In genomic region chr15:64149424-64150235, GRCh38 we compare ENCODE assay signal across 9 cellular contexts. TPM values are rescaled to one million over a fixed set of nuclear protein-coding genes. Genes with fewer than 3 reads are reported as not detected.
DNase-seq lines count a peak whose midpoint lies in the region; ATAC-seq, FAIRE-seq and TF ChIP-seq lines count a peak whose summit lies in the region.
"Had no signal": no experiment of that assay in that cellular context is flagged by ENCODE, and none has a peak within 500 bp of the region (broad histone marks: within the 10 kb centered on the region; RNA-seq: fewer than 3 reads in every experiment).

No MANE protein-coding gene starts in this region.

- no peaks in the 10 kb centered on the region for H3K9me3 ChIP-seq in CD8-positive, alpha-beta memory T cell (ENCODE audit: low read length)

- 0 out of 2 replicates have a peak overlapping the region, but pooled peaks have one; percentile 1 for H2AFZ ChIP-seq in GM23338

- H3K4me3 Mint-ChIP-seq in CD8-positive, alpha-beta memory T cell, result peak overlapping the region in 5 of 7 donors; percentile 1 to 78 (median 54)
- H3K4me3 Mint-ChIP-seq in GM23338 (peak overlapping the region; percentile 3; the same call in 1 of the 3 replicates), memory B cell (peak overlapping the region; percentile 43)

- no peak for FAIRE-seq in H54 (lab: Jason Lieb, UNC)

- H3K27me3 ChIP-seq in CD8-positive, alpha-beta memory T cell (ENCODE audit: insufficient read depth, low read length, poor library complexity, severe bottlenecking), result peaks cover 14% of the 10 kb centered on the region
- peaks cover 18% of the 10 kb centered on the region for H3K27me3 ChIP-seq in GM23338 (ENCODE audit: insufficient read depth)

- H3F3A ChIP-seq in GM23338 (replicated peaks; ENCODE audit: low read depth), result peaks cover 10% of the 10 kb centered on the region

- TF ChIP-seq POLR2A in H54 (IDR thresholded peaks at IDR 0.05; ENCODE audit: low read depth, low read length), result no peak

- H3K9me3 Mint-ChIP-seq in CD8-positive, alpha-beta memory T cell, result no peaks in the 10 kb centered on the region
- H3K9me3 Mint-ChIP-seq in GM23338, result no peaks in the 10 kb centered on the region
- no peaks in the 10 kb centered on the region for H3K9me3 Mint-ChIP-seq in memory B cell

- no peak overlapping the region for H3K27ac ChIP-seq in CD8-positive, alpha-beta memory T cell (ENCODE audit: low read depth, low read length)
- H3K27ac ChIP-seq in GM23338 (ENCODE audit: low read depth), result no peak overlapping the region

- no peak for ATAC-seq in GM23338
- ATAC-seq in memory B cell (ENCODE audit: low read depth), result no peak
- no peak for ATAC-seq in HG02678 (IDR thresholded peaks at IDR 0.05; ENCODE audit: unreplicated experiment)

- peaks cover 0 to 18% (median 0%) of the 10 kb centered on the region in 3 donors for H3K36me3 Mint-ChIP-seq in CD8-positive, alpha-beta memory T cell
- H3K36me3 Mint-ChIP-seq in GM23338 (ENCODE audit: low read depth) (peaks cover 3% of the 10 kb centered on the region; the same call in 2 of the 3 replicates), memory B cell (peaks cover 4% of the 10 kb centered on the region)

- H3K4me2 ChIP-seq in GM23338, result no peak overlapping the region

- TF ChIP-seq CTCF in GM23338 (conservative IDR thresholded peaks at IDR 0.05; ENCODE audit: low read depth in 2 of 2), result peak; percentile 49 to 66

- peaks cover 8% of the 10 kb centered on the region for H3K36me3 ChIP-seq in CD8-positive, alpha-beta memory T cell (ENCODE audit: insufficient read depth, low read length)
- H3K36me3 ChIP-seq in GM23338 (ENCODE audit: insufficient read depth), result 0 out of 2 replicates have a peak, but pooled peaks cover 3% of the 10 kb centered on the region

- DNase-seq in CD8-positive, alpha-beta memory T cell, result no peak
- peak; percentile 75 for DNase-seq in GM23338 (ENCODE audit: low spot score)
- peak; percentile 33 for DNase-seq in UCSD-AML1 (lab: John Stamatoyannopoulos, UW; ENCODE audit: unreplicated experiment)
- DNase-seq in memory B cell (ENCODE audit: low spot score in 2 of 2), result no peak
- DNase-seq in cerebellum (ENCODE audit: low spot score), result no peak
- no peak for DNase-seq in H54 (ENCODE audit: insufficient read length, low spot score)
- no peak for DNase-seq in NCI-H1930 (lab: John Stamatoyannopoulos, UW)
- DNase-seq: stimulated activated CD4-positive, alpha-beta T cell treated with anti-CD3 and anti-CD28 coated beads, Interleukin-4, amount 100 ng/mL, for 4 hours had no signal

- no peaks in the 10 kb centered on the region for H3K79me2 ChIP-seq in GM23338 (replicated peaks; ENCODE audit: insufficient read depth)

- CTCF ChIA-PET in CD8-positive, alpha-beta memory T cell (lab: Charles Lee), result interaction anchor here (1.0 to 1.4 kb wide), 4 partner anchors 12 to 502 kb away, joined by 3 to 4 read pairs (median 3); partner anchors contain the start of gene DAPK2

- POLR2A ChIA-PET in CD8-positive, alpha-beta memory T cell (lab: Charles Lee), result interaction anchor here (0.7 kb wide), 1 partner anchor 545 kb away, joined by 3 read pairs; no protein-coding TSS in a partner anchor

- H3K27me3 Mint-ChIP-seq in CD8-positive, alpha-beta memory T cell, result peaks cover 7 to 12% of the 10 kb centered on the region in 2 donors
- peaks cover 22% of the 10 kb centered on the region for H3K27me3 Mint-ChIP-seq in GM23338 (ENCODE audit: insufficient read depth, low read depth, poor library complexity)
- H3K27me3 Mint-ChIP-seq in memory B cell, result no peaks in the 10 kb centered on the region

- H4K20me1 ChIP-seq in GM23338 (replicated peaks; ENCODE audit: insufficient read depth), result no peaks in the 10 kb centered on the region; the same call in 1 of the 2 replicates

- peaks cover 13% of the 10 kb centered on the region for H3K4me1 ChIP-seq in CD8-positive, alpha-beta memory T cell (ENCODE audit: insufficient read depth, low read length)
- H3K4me1 ChIP-seq in GM23338 (ENCODE audit: insufficient read depth), result peaks cover 13% of the 10 kb centered on the region

- no peak overlapping the region for H3K4me3 ChIP-seq in CD8-positive, alpha-beta memory T cell (ENCODE audit: low read length)
- H3K4me3 ChIP-seq in GM23338, result no peak overlapping the region

- peak overlapping the region in 1 of 8 donors; percentile 3 for H3K27ac Mint-ChIP-seq in CD8-positive, alpha-beta memory T cell
- no peak overlapping the region for H3K27ac Mint-ChIP-seq in GM23338
- peak overlapping the region; percentile 9 for H3K27ac Mint-ChIP-seq in memory B cell

- peaks cover 19 to 34% (median 25%) of the 10 kb centered on the region in 3 donors for H3K4me1 Mint-ChIP-seq in CD8-positive, alpha-beta memory T cell
- H3K4me1 Mint-ChIP-seq in GM23338 (peaks cover 18% of the 10 kb centered on the region), memory B cell (peaks cover 35% of the 10 kb centered on the region)

- H3K9me2 ChIP-seq in GM23338 (ENCODE audit: insufficient read depth), result no peaks in the 10 kb centered on the region

TF ChIP-seq in GM23338, 12 proteins besides CTCF, POLR2A, EP300 and RAD21:
- TF ChIP-seq CREB1 (CRISPR knock-in tag; IDR thresholded peaks at IDR 0.05; ENCODE audit: low read depth) (no peak), STAT1 (IDR thresholded peaks at IDR 0.05; ENCODE audit: unreplicated experiment) (no peak), ETS1 (IDR thresholded peaks at IDR 0.05) (no peak), NANOG (IDR thresholded peaks at IDR 0.05; ENCODE audit: borderline replicate concordance) (no peak), JUNB (IDR thresholded peaks at IDR 0.05; ENCODE audit: unreplicated experiment) (no peak), EZH2phosphoT487 (IDR thresholded peaks at IDR 0.05; ENCODE audit: unreplicated experiment) (no peak), ZNF114 (CRISPR knock-in tag; IDR thresholded peaks at IDR 0.05) (no peak)

RNA-seq across cellular contexts. Expression of gene SNX22, which starts 1.9 kb away (rescaled TPM):
- total RNA-seq in CD8-positive, alpha-beta memory T cell, result under 1 TPM; 0.40 to 0.61 TPM
- polyA plus RNA-seq in CD8-positive, alpha-beta memory T cell, result 0.90 TPM
- 1.9 and 5.7 TPM in 2 replicates for total RNA-seq in GM23338 (2014; rRNA removed; shearing (Covaris generic))
- 3.7 TPM in 2 replicates for polyA plus RNA-seq in GM23338 (2016; fragmentation: Nextera tagmentation; extraction: Ambion mirVana)
- 8.3 TPM for total RNA-seq in cerebellum

RNA-seq across cellular contexts. Expression of gene PPIB, which starts 13.2 kb away (rescaled TPM):
- total RNA-seq in CD8-positive, alpha-beta memory T cell, result 100 to 1,000 TPM; 384 to 385 TPM
- 715 TPM for polyA plus RNA-seq in CD8-positive, alpha-beta memory T cell
- 372 and 398 TPM in 2 replicates for total RNA-seq in GM23338 (2014; rRNA removed; shearing (Covaris generic))
- 870 and 887 TPM in 2 replicates for polyA plus RNA-seq in GM23338 (2016; fragmentation: Nextera tagmentation; extraction: Ambion mirVana)
- 98.6 TPM for total RNA-seq in cerebellum

RNA-seq across cellular contexts. Expression of gene SNX1, which starts 53.8 kb away (rescaled TPM):
- total RNA-seq in CD8-positive, alpha-beta memory T cell, result 10 to 100 TPM; 90.1 to 93.6 TPM
- polyA plus RNA-seq in CD8-positive, alpha-beta memory T cell, result 63.4 TPM
- 27.5 and 33.3 TPM in 2 replicates for total RNA-seq in GM23338 (2014; rRNA removed; shearing (Covaris generic))
- 29.1 and 33.8 TPM in 2 replicates for polyA plus RNA-seq in GM23338 (2016; fragmentation: Nextera tagmentation; extraction: Ambion mirVana)
- 40.0 TPM for total RNA-seq in cerebellum

RNA-seq across cellular contexts. Expression of gene CIAO2A, which starts 56.0 kb away (rescaled TPM):
- total RNA-seq in CD8-positive, alpha-beta memory T cell, result 10 to 100 TPM; 68.0 to 68.7 TPM
- polyA plus RNA-seq in CD8-positive, alpha-beta memory T cell, result 78.1 TPM
- 132 and 199 TPM in 2 replicates for total RNA-seq in GM23338 (2014; rRNA removed; shearing (Covaris generic))
- 318 and 366 TPM in 2 replicates for polyA plus RNA-seq in GM23338 (2016; fragmentation: Nextera tagmentation; extraction: Ambion mirVana)
- total RNA-seq in cerebellum, result 33.6 TPM

Comparison
In these comparisons a context has a peak if more than half of its experiments do, and no peak if none do; other contexts are left out.
1. DNase-seq: peak in GM23338 (single experiment) and UCSD-AML1 (single experiment); none in CD8-positive, alpha-beta memory T cell (0 of 5), memory B cell (0 of 2), cerebellum (single experiment), H54 (single experiment) and NCI-H1930 (0 of 2).
2. H3K4me3 Mint-ChIP-seq: peak in every context shown above with its lines; median percentile 54 in CD8-positive, alpha-beta memory T cell; 43 in memory B cell; 3 in GM23338.